17 cellular contexts compared by ENCODE assay signal in the genomic region with DNA sequence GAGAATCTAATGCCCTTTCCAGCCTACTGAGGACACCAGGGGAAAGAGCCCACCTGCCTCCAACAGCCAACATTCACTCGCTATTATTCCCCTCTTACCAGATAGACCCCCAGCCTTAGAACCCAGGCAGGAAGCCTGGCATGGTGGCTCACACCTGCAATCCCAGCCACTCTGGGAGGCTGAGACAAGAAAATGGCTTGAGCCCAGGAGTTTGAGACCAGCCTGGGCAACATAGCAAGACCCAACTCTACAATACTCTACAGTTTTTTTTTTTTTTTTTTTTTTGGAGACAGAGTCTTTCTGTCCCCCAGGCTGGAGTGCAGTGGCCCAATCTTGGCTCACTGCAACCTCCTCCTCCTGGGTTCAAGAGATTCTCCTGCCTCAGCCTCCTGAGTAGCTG.
"Had no signal": no experiment of that assay in that cellular context is flagged by ENCODE, and none has a peak within 500 bp of the region (broad histone marks: within the 10 kb centered on the region; RNA-seq: fewer than 3 reads in every experiment).

No MANE protein-coding gene starts in this region.

- DNase-seq: activated CD4-positive, alpha-beta T cell treated with anti-CD3 and anti-CD28 coated beads, Interleukin-2, amount 50 U/mL, for 4 hours; activated CD8-positive, alpha-beta memory T cell treated with anti-CD3 and anti-CD28 coated beads, Interleukin-2, amount 10 ng/mL, durations not matched to agents 7 days and 5 days; activated naive CD8-positive, alpha-beta T cell treated with anti-CD3 and anti-CD28 coated beads, Interleukin-2, amount 50 U/mL, for 24 hours; activated T-cell treated with anti-CD3 and anti-CD28 coated beads, Interleukin-2, amount 50 U/mL, for 24 hours; dermis blood vessel endothelial cell; effector memory CD8-positive, alpha-beta T cell; left colon; midbrain; nucleus accumbens; posterior cingulate gyrus; retina; stimulated activated CD4-positive, alpha-beta T cell treated with anti-CD3 and anti-CD28 coated beads, Interleukin-2, amount 100 ng/mL, for 48 hours; thyroid gland had no signal

- H3K27ac Mint-ChIP-seq: activated CD8-positive, alpha-beta memory T cell treated with anti-CD3 and anti-CD28 coated beads, Interleukin-2, amount 10 ng/mL, durations not matched to agents 7 days and 5 days; activated naive CD8-positive, alpha-beta T cell treated with anti-CD3 and anti-CD28 coated beads, Interleukin-2, amount 50 U/mL, for 24 hours; activated T-cell treated with anti-CD3 and anti-CD28 coated beads, Interleukin-2, amount 50 U/mL, for 24 hours; effector memory CD8-positive, alpha-beta T cell; stimulated activated memory B cell treated with anti-CD40 and anti-IgM and Interleukin-4, amounts not matched to agents 10 μg/mL and 1 μg/mL and 100 μg/mL, for 72 hours had no signal

- ATAC-seq: activated CD4-positive, CD25-positive, alpha-beta regulatory T cell treated with anti-CD3 and anti-CD28 coated beads, Interleukin-2, amount 50 U/mL, for 24 hours; activated CD8-positive, alpha-beta memory T cell treated with anti-CD3 and anti-CD28 coated beads, Interleukin-2, amount 10 ng/mL, durations not matched to agents 7 days and 5 days; activated naive CD8-positive, alpha-beta T cell treated with anti-CD3 and anti-CD28 coated beads, Interleukin-2, amount 50 U/mL, for 24 hours; effector memory CD8-positive, alpha-beta T cell; left colon; stimulated activated memory B cell treated with anti-CD40 and anti-IgM and Interleukin-4, amounts not matched to agents 10 μg/mL and 1 μg/mL and 100 μg/mL, for 72 hours had no signal

- H3K27me3 Mint-ChIP-seq: activated CD8-positive, alpha-beta memory T cell treated with anti-CD3 and anti-CD28 coated beads, Interleukin-2, amount 10 ng/mL, durations not matched to agents 7 days and 5 days; activated T-cell treated with anti-CD3 and anti-CD28 coated beads, Interleukin-2, amount 50 U/mL, for 24 hours; effector memory CD8-positive, alpha-beta T cell had no signal

- H3K27me3 ChIP-seq: thyroid gland had no signal

- H3K27ac ChIP-seq: epithelial cell of prostate, thyroid gland had no signal

- H3K4me3 Mint-ChIP-seq: stimulated activated memory B cell treated with anti-CD40 and anti-IgM and Interleukin-4, amounts not matched to agents 10 μg/mL and 1 μg/mL and 100 μg/mL, for 72 hours had no signal

- H3K9me3 Mint-ChIP-seq: activated naive CD8-positive, alpha-beta T cell treated with anti-CD3 and anti-CD28 coated beads, Interleukin-2, amount 50 U/mL, for 24 hours; activated T-cell treated with anti-CD3 and anti-CD28 coated beads, Interleukin-2, amount 50 U/mL, for 24 hours; effector memory CD8-positive, alpha-beta T cell; stimulated activated memory B cell treated with anti-CD40 and anti-IgM and Interleukin-4, amounts not matched to agents 10 μg/mL and 1 μg/mL and 100 μg/mL, for 72 hours had no signal

- H3K36me3 ChIP-seq: thyroid gland had no signal

- H3K36me3 Mint-ChIP-seq: stimulated activated memory B cell treated with anti-CD40 and anti-IgM and Interleukin-4, amounts not matched to agents 10 μg/mL and 1 μg/mL and 100 μg/mL, for 72 hours had no signal

- H3K9me3 ChIP-seq: thyroid gland had no signal

- H3K4me3 ChIP-seq: lung, thyroid gland had no signal
